27 cellular contexts compared by ENCODE assay signal in the genomic region with DNA sequence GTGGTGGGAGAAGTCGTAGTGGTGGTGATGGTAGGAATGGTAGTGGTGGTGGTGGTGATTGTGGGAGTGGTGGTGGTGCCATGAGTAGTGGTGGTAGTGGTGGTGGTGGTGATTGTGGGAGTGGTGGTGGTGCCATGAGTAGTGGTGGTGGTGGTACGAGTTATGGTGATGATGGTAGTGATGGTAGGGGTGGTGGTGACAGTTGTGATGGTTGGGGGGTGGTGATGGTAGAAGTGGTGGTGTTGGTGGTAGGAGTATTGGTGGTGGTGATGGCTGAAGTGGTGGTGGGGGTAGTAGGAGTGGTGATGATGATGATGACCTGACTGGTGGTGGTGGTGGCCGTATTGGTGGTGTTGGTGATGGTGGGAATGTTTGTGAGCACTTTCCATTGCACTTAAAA.
"Had no signal": no experiment of that assay in that cellular context is flagged by ENCODE, and none has a peak within 500 bp of the region (broad histone marks: within the 10 kb centered on the region; RNA-seq: fewer than 3 reads in every experiment).

No MANE protein-coding gene starts in this region.

- FAIRE-seq: pancreas, small intestine had no signal

- H3K27me3 Mint-ChIP-seq: naive thymus-derived CD8-positive, alpha-beta T cell; natural killer cell treated with Interleukin-12 subunit alpha and Interleukin-12 subunit beta and Interleukin-15 and Interleukin-18, amount 100 ng/mL, for 72 hours; progenitor cell of endocrine pancreas; stimulated activated naive B cell treated with anti-CD40 and anti-IgM and Interleukin-4, amounts not matched to agents 10 μg/mL and 1 μg/mL and 100 μg/mL, for 72 hours; stimulated activated naive CD8-positive, alpha-beta T cell treated with anti-CD3 and anti-CD28 coated beads, Interleukin-15, Interleukin-2, amounts not matched to agents 100 ng/mL and 50 ng/mL, for 24 hours; type B pancreatic cell had no signal

- DNase-seq: naive thymus-derived CD8-positive, alpha-beta T cell; nephron progenitor cell; nucleus accumbens; psoas muscle; right lobe of liver; sigmoid colon; small intestine; stimulated activated CD4-positive, alpha-beta T cell treated with anti-CD3 and anti-CD28 coated beads, Interleukin-15, amount 100 ng/mL, for 24 hours; stimulated activated CD4-positive, alpha-beta T cell treated with anti-CD3 and anti-CD28 coated beads, Interleukin-2, amount 100 ng/mL, for 24 hours; stimulated activated CD4-positive, alpha-beta T cell treated with anti-CD3 and anti-CD28 coated beads, Interleukin-2, amount 100 ng/mL, for 48 hours; stimulated activated CD4-positive, alpha-beta T cell treated with anti-CD3 and anti-CD28 coated beads, Interleukin-4, amount 100 ng/mL, for 24 hours; stimulated activated naive B cell treated with anti-CD40 and anti-IgM and Interleukin-4, amounts not matched to agents 10 μg/mL and 1 μg/mL and 100 μg/mL, for 72 hours; stimulated activated naive CD4-positive, alpha-beta T cell treated with Interleukin-2 at 50 U/mL for 16 hours; stomach; upper lobe of right lung had no signal

- H3K4me1 ChIP-seq: pancreas, psoas muscle, right lobe of liver, sigmoid colon, upper lobe of right lung, vagina had no signal

- H3K9me3 ChIP-seq: neutrophil, pancreas, right lobe of liver, sigmoid colon, stomach, thoracic aorta, thyroid gland, tibial nerve, upper lobe of right lung, vagina had no signal

- H3K4me3 Mint-ChIP-seq: naive thymus-derived CD8-positive, alpha-beta T cell; natural killer cell treated with Interleukin-12 subunit alpha and Interleukin-12 subunit beta and Interleukin-15 and Interleukin-18, amount 100 ng/mL, for 72 hours; nephron progenitor cell; neural crest cell; stimulated activated effector memory CD8-positive, alpha-beta T cell treated with anti-CD3 and anti-CD28 coated beads, Interleukin-12 subunit alpha, Interleukin-12 subunit beta, amount 100 ng/mL, for 72 hours; stimulated activated naive B cell treated with anti-CD40 and anti-IgM and Interleukin-4, amounts not matched to agents 10 μg/mL and 1 μg/mL and 100 μg/mL, for 72 hours; stimulated activated naive CD8-positive, alpha-beta T cell treated with anti-CD3 and anti-CD28 coated beads, Interleukin-15, Interleukin-2, amounts not matched to agents 100 ng/mL and 50 ng/mL, for 24 hours; type B pancreatic cell had no signal

- H3K4me3 ChIP-seq: pancreas, psoas muscle, right lobe of liver, sigmoid colon, stomach, thoracic aorta, thyroid gland, tibial nerve, upper lobe of right lung, vagina had no signal

- H3K4me1 Mint-ChIP-seq: nephron progenitor cell; neural crest cell; stimulated activated effector memory CD8-positive, alpha-beta T cell treated with anti-CD3 and anti-CD28 coated beads, Interleukin-12 subunit alpha, Interleukin-12 subunit beta, amount 100 ng/mL, for 72 hours; stimulated activated naive B cell treated with anti-CD40 and anti-IgM and Interleukin-4, amounts not matched to agents 10 μg/mL and 1 μg/mL and 100 μg/mL, for 72 hours had no signal

- H3K27ac Mint-ChIP-seq: naive thymus-derived CD8-positive, alpha-beta T cell; natural killer cell treated with Interleukin-12 subunit alpha and Interleukin-12 subunit beta and Interleukin-15 and Interleukin-18, amount 100 ng/mL, for 72 hours; nephron progenitor cell; progenitor cell of endocrine pancreas; stimulated activated effector memory CD8-positive, alpha-beta T cell treated with anti-CD3 and anti-CD28 coated beads, Interleukin-12 subunit alpha, Interleukin-12 subunit beta, amount 100 ng/mL, for 72 hours; stimulated activated naive B cell treated with anti-CD40 and anti-IgM and Interleukin-4, amounts not matched to agents 10 μg/mL and 1 μg/mL and 100 μg/mL, for 72 hours; stimulated activated naive CD8-positive, alpha-beta T cell treated with anti-CD3 and anti-CD28 coated beads, Interleukin-15, Interleukin-2, amounts not matched to agents 100 ng/mL and 50 ng/mL, for 24 hours; type B pancreatic cell had no signal

- H3K36me3 Mint-ChIP-seq: natural killer cell treated with Interleukin-12 subunit alpha and Interleukin-12 subunit beta and Interleukin-15 and Interleukin-18, amount 100 ng/mL, for 72 hours; stimulated activated effector memory CD8-positive, alpha-beta T cell treated with anti-CD3 and anti-CD28 coated beads, Interleukin-12 subunit alpha, Interleukin-12 subunit beta, amount 100 ng/mL, for 72 hours; type B pancreatic cell had no signal

- H3K36me3 ChIP-seq: neutrophil, pancreas, right lobe of liver, sigmoid colon, stomach, thoracic aorta, thyroid gland, upper lobe of right lung, vagina had no signal

- H3K9me3 Mint-ChIP-seq: natural killer cell treated with Interleukin-12 subunit alpha and Interleukin-12 subunit beta and Interleukin-15 and Interleukin-18, amount 100 ng/mL, for 72 hours; stimulated activated effector memory CD8-positive, alpha-beta T cell treated with anti-CD3 and anti-CD28 coated beads, Interleukin-12 subunit alpha, Interleukin-12 subunit beta, amount 100 ng/mL, for 72 hours; stimulated activated naive B cell treated with anti-CD40 and anti-IgM and Interleukin-4, amounts not matched to agents 10 μg/mL and 1 μg/mL and 100 μg/mL, for 72 hours; stimulated activated naive CD8-positive, alpha-beta T cell treated with anti-CD3 and anti-CD28 coated beads, Interleukin-15, Interleukin-2, amounts not matched to agents 100 ng/mL and 50 ng/mL, for 24 hours had no signal

- H3K27ac ChIP-seq: neutrophil, pancreas, psoas muscle, right lobe of liver, sigmoid colon, stomach, thoracic aorta, thyroid gland, tibial nerve, upper lobe of right lung, vagina had no signal

- ATAC-seq: naive thymus-derived CD8-positive, alpha-beta T cell; natural killer cell treated with Interleukin-12 subunit alpha and Interleukin-12 subunit beta and Interleukin-15 and Interleukin-18, amount 100 ng/mL, for 72 hours; psoas muscle; stimulated activated naive B cell treated with anti-CD40 and anti-IgM and Interleukin-4, amounts not matched to agents 10 μg/mL and 1 μg/mL and 100 μg/mL, for 72 hours; upper lobe of right lung had no signal

- H3K27me3 ChIP-seq: neutrophil, pancreas, right lobe of liver, sigmoid colon, stomach, thyroid gland, tibial nerve, upper lobe of right lung, vagina had no signal
